8 cellular contexts compared by ENCODE assay signal in genomic region chr3:8769088-8769822, GRCh38. TPM values are rescaled to one million over a fixed set of nuclear protein-coding genes. Genes with fewer than 3 reads are reported as not detected.
DNase-seq lines count a peak whose midpoint lies in the region; ATAC-seq and TF ChIP-seq lines count a peak whose summit lies in the region.

TSS of gene OXTR (minus strand) at chr3:8769613. CDS start at chr3:8768187, 1,426 bp downstream.

- H3K9me3 ChIP-seq in SJSA1 (replicated peaks), result no peaks in the 10 kb centered on the region
- H3K9me3 ChIP-seq in adrenal gland (replicated peaks in 1 of 3), result no peaks in the 10 kb centered on the region
- H3K9me3 ChIP-seq in right cardiac atrium (ENCODE audit: control insufficient read depth, low read length), result no peaks in the 10 kb centered on the region

- peak; percentile 66 to 99 (median 94) for TF ChIP-seq CTCF in adrenal gland (IDR thresholded peaks at IDR 0.05)

- TF ChIP-seq POLR2A in adrenal gland (IDR thresholded peaks at IDR 0.05), result no peak

- ATAC-seq in GM21381 (IDR thresholded peaks at IDR 0.05; ENCODE audit: unreplicated experiment), result peak; percentile 78
- ATAC-seq in right cardiac atrium, result peak; percentile 91 to 95

- peak within 1 kb of the TSS; percentile 43 for H3K4me3 ChIP-seq in SJSA1
- H3K4me3 ChIP-seq in adrenal gland, result peak within 1 kb of the TSS in 1 of 4 donors; percentile 48
- peak within 1 kb of the TSS; percentile 6 for H3K4me3 ChIP-seq in right cardiac atrium (ENCODE audit: low read length)

- peaks cover 16% of the 10 kb centered on the region for H3K4me1 ChIP-seq in SJSA1 (replicated peaks)
- H3K4me1 ChIP-seq in adrenal gland (replicated peaks in 1 of 2), result peaks cover 3 to 6% of the 10 kb centered on the region in 2 donors
- H3K4me1 ChIP-seq in right cardiac atrium (ENCODE audit: control insufficient read depth, insufficient read depth, low read length), result no peaks in the 10 kb centered on the region

- DNase-seq in EL, result peak; percentile 92
- peak; percentile 67 for DNase-seq in HS-27A (ENCODE audit: low read depth)
- peak; percentile 73 to 79 for DNase-seq in SJSA1 (ENCODE audit: low read depth in 1 of 2, low spot score in 2 of 2)
- peak; percentile 29 to 70 (median 61) for DNase-seq in adrenal gland
- peak; percentile 51 to 84 (median 75) for DNase-seq in right cardiac atrium
- DNase-seq in renal cortical epithelial cell (ENCODE audit: low read depth), result peak; percentile 34
- DNase-seq in MV-4-11 (lab: John Stamatoyannopoulos, UW), result no peak

- intact Hi-C loops in adrenal gland (cut with DNase I) (no loop called here), right cardiac atrium (cut with DNase I) (no loop called here)

- H3K27ac ChIP-seq in SJSA1, result no peak within 1 kb of the TSS
- H3K27ac ChIP-seq in adrenal gland, result no peak within 1 kb of the TSS
- H3K27ac ChIP-seq in right cardiac atrium (ENCODE audit: low read length), result no peak within 1 kb of the TSS

- H3K27me3 ChIP-seq in SJSA1 (replicated peaks), result no peaks in the 10 kb centered on the region
- H3K27me3 ChIP-seq in adrenal gland, result peaks cover 26% of the 10 kb centered on the region
- H3K27me3 ChIP-seq in right cardiac atrium (ENCODE audit: control insufficient read depth, insufficient read depth), result no peaks in the 10 kb centered on the region

- 5 to 10% (median 6%) methylated on average over 36 to 53 of the region's 53 CpGs for WGBS in adrenal gland, 4 donors
- 4% methylated on average over 53 of the region's 53 CpGs for WGBS in right cardiac atrium

- no peaks in the 10 kb centered on the region for H3K36me3 ChIP-seq in SJSA1
- no peaks in the 10 kb centered on the region for H3K36me3 ChIP-seq in adrenal gland (replicated peaks in 1 of 2)

RNA-seq across cellular contexts. Expression of gene OXTR, which starts in this region (rescaled TPM):
- 4.4 and 5.3 TPM in 2 replicates for total RNA-seq in SJSA1 (2014; rRNA removed; shearing (Covaris generic))
- 1 to 10 TPM in 1 of 8 donors, under 1 TPM in 6, not detected in 1; 0.09 to 1.3 (median 0.14) TPM for total RNA-seq in adrenal gland
- under 1 TPM; 0.31 to 0.72 (median 0.61) TPM for polyA plus RNA-seq in adrenal gland
- total RNA-seq in right cardiac atrium, result under 1 TPM; 0.26 to 0.79 (median 0.43) TPM
- polyA plus RNA-seq in right cardiac atrium, result 0.11 TPM
- total RNA-seq in renal cortical epithelial cell, result 1.2 and 6.9 TPM in 2 replicates

Comparison
In these comparisons a context has a peak if more than half of its experiments do, and no peak if none do; other contexts are left out.
1. Peak in DNase-seq, ATAC-seq and H3K4me3 ChIP-seq in right cardiac atrium; RNA of the gene not detected or under 1 TPM.